In genomic region chr11:850777-851762, GRCh38 we compare ENCODE assay signal across 13 cellular contexts. TPM values are rescaled to one million over a fixed set of nuclear protein-coding genes. Genes with fewer than 3 reads are reported as not detected.
DNase-seq lines count a peak whose midpoint lies in the region; ATAC-seq, FAIRE-seq and TF ChIP-seq lines count a peak whose summit lies in the region.
"Had no signal": no experiment of that assay in that cellular context is flagged by ENCODE, and none has a peak within 500 bp of the region (broad histone marks: within the 10 kb centered on the region; RNA-seq: fewer than 3 reads in every experiment).

No MANE protein-coding gene starts in this region.

- H3K4me1 ChIP-seq in A549 (peaks cover 54% of the 10 kb centered on the region), OCI-LY7 (ENCODE audit: insufficient read depth, low read length, poor library complexity, severe bottlenecking) (peaks cover 14% of the 10 kb centered on the region)

- H3K9me2 ChIP-seq in OCI-LY7 (ENCODE audit: insufficient read depth, low read length): no peaks in the 10 kb centered on the region

- TF ChIP-seq CTCF in A549 (IDR thresholded peaks at IDR 0.05) (no peak; the same call in 2 of the 3 replicates), GM06990 (IDR thresholded peaks at IDR 0.05; ENCODE audit: insufficient read depth, low read length, poor library complexity, severe bottlenecking) (peak; percentile 26), OCI-LY7 (conservative IDR thresholded peaks at IDR 0.05; ENCODE audit: low read length) (peak; percentile 63), glutamatergic neuron (IDR thresholded peaks at IDR 0.05; ENCODE audit: partially characterized antibody, unreplicated experiment) (no peak)

- H3K4me3 Mint-ChIP-seq in glutamatergic neuron (ENCODE audit: unreplicated experiment): peak overlapping the region; percentile 76

- no peak for TF ChIP-seq POLR2A in A549 (IDR thresholded peaks at IDR 0.05; ENCODE audit: low read length)

- H2AFZ ChIP-seq in OCI-LY7 (ENCODE audit: low read length): no peak overlapping the region

- no peaks in the 10 kb centered on the region for H4K20me1 ChIP-seq in OCI-LY7 (ENCODE audit: insufficient read depth, low read length)

- POLR2A ChIA-PET in A549 (lab: Yijun Ruan, JAX): interaction anchor here (1.5 kb wide), 1 partner anchor 9 kb away, joined by 7 read pairs; no protein-coding TSS in a partner anchor
- POLR2A ChIA-PET in OCI-LY7 (lab: Charles Lee): interaction anchor here (0.7 kb wide), 1 partner anchor 9 kb away, joined by 3 read pairs; no protein-coding TSS in a partner anchor

- H3K4me3 ChIP-seq in A549: no peak overlapping the region
- no peak overlapping the region for H3K4me3 ChIP-seq in GM06990 (replicated peaks; ENCODE audit: low read depth, low read length)
- no peak overlapping the region for H3K4me3 ChIP-seq in OCI-LY7 (ENCODE audit: low read depth, low read length, poor library complexity, severe bottlenecking)

- ATAC-seq in A549 (peak in 1 of 2 experiments; percentile 46; a peak in 2 of 6 replicates), HG03139 (IDR thresholded peaks at IDR 0.05; ENCODE audit: unreplicated experiment) (no peak), GM21423 (IDR thresholded peaks at IDR 0.05; ENCODE audit: unreplicated experiment) (no peak), HG03039 (IDR thresholded peaks at IDR 0.05; ENCODE audit: unreplicated experiment) (no peak)
- ATAC-seq: natural killer cell treated with Interleukin-12 subunit alpha and Interleukin-12 subunit beta and Interleukin-15 and Interleukin-18, amount 100 ng/mL, for 72 hours had no signal

- no peak overlapping the region for H3K27ac Mint-ChIP-seq in glutamatergic neuron (ENCODE audit: unreplicated experiment)
- H3K27ac Mint-ChIP-seq: natural killer cell treated with Interleukin-12 subunit alpha and Interleukin-12 subunit beta and Interleukin-15 and Interleukin-18, amount 100 ng/mL, for 72 hours had no signal

- peaks cover 4% of the 10 kb centered on the region for H3K4me1 Mint-ChIP-seq in glutamatergic neuron (ENCODE audit: low read depth, unreplicated experiment)

- CTCF ChIA-PET in A549 (lab: Yijun Ruan, JAX) (interaction anchor here (1.5 kb wide), 1 partner anchor 200 kb away, joined by 9 read pairs; no protein-coding TSS in a partner anchor), OCI-LY7 (lab: Charles Lee; ENCODE audit: unreplicated experiment) (interaction anchor here (0.5 kb wide), 1 partner anchor 964 kb away, joined by 3 read pairs; no protein-coding TSS in a partner anchor)

- H3K9me3 ChIP-seq in A549 (no peaks in the 10 kb centered on the region), OCI-LY7 (ENCODE audit: low read length) (no peaks in the 10 kb centered on the region)

- H3K27ac ChIP-seq in A549: peak overlapping the region in 1 of 2 experiments; percentile 57; a peak in 2 of 6 replicates
- H3K27ac ChIP-seq in OCI-LY7 (ENCODE audit: low read depth, low read length, poor library complexity, severe bottlenecking): no peak overlapping the region

- no peak for TF ChIP-seq EP300 in A549 (IDR thresholded peaks at IDR 0.05)

- TF ChIP-seq RAD21 in A549 (conservative IDR thresholded peaks at IDR 0.05 in 1 of 2, IDR thresholded peaks at IDR 0.05 in 1 of 2): peak; percentile 28 to 45; a peak in 2 of 5 replicates

- H3K27me3 Mint-ChIP-seq in glutamatergic neuron (ENCODE audit: unreplicated experiment): peaks cover 3% of the 10 kb centered on the region
- H3K27me3 Mint-ChIP-seq: natural killer cell treated with Interleukin-12 subunit alpha and Interleukin-12 subunit beta and Interleukin-15 and Interleukin-18, amount 100 ng/mL, for 72 hours had no signal

- no TSS peak for BruUV-seq in OCI-LY7 (replicated peaks; lab: Mats Ljungman, UMichigan)

- H3K36me3 ChIP-seq in GM06990 (ENCODE audit: control insufficient read depth, insufficient read depth, low read length) (no peaks in the 10 kb centered on the region), OCI-LY7 (ENCODE audit: insufficient read depth, low read length) (no peaks in the 10 kb centered on the region)

- no peaks in the 10 kb centered on the region for H3K79me2 ChIP-seq in OCI-LY7 (ENCODE audit: insufficient read depth, low read depth, low read length)

- DNase-seq in A549 (ENCODE audit: low read depth in 1 of 2, low spot score in 1 of 2) (no peak), GM06990 (ENCODE audit: extremely low read depth, insufficient read length) (no peak), OCI-LY7 (ENCODE audit: low spot score) (peak; percentile 36), glutamatergic neuron (peak; percentile 69), SW 1271 (lab: John Stamatoyannopoulos, UW) (no peak)
- DNase-seq: activated T-cell treated with anti-CD3 and anti-CD28 coated beads, Interleukin-2, amount 50 U/mL, for 4 hours; SHP77 had no signal

- 73% methylated on average over 14 of the region's 28 CpGs for WGBS in A549 (ENCODE audit: missing lambda C conversion rate)

- intact Hi-C loops in OCI-LY7 (cut with micrococcal nuclease; ENCODE audit: unreplicated experiment): no loop called here

- H3K27me3 ChIP-seq in GM06990 (replicated peaks; ENCODE audit: control insufficient read depth, insufficient read depth, low read length): no peaks in the 10 kb centered on the region; the same call in 1 of the 2 replicates

- no peak overlapping the region for H3K4me2 ChIP-seq in A549
- H3K4me2 ChIP-seq in OCI-LY7 (ENCODE audit: low read length): no peak overlapping the region

- no peaks in the 10 kb centered on the region for H3K36me3 Mint-ChIP-seq in glutamatergic neuron (ENCODE audit: unreplicated experiment)
- H3K36me3 Mint-ChIP-seq: natural killer cell treated with Interleukin-12 subunit alpha and Interleukin-12 subunit beta and Interleukin-15 and Interleukin-18, amount 100 ng/mL, for 72 hours had no signal

- H3K9me3 Mint-ChIP-seq in glutamatergic neuron (ENCODE audit: unreplicated experiment): peaks cover 4% of the 10 kb centered on the region
- H3K9me3 Mint-ChIP-seq: activated T-cell treated with anti-CD3 and anti-CD28 coated beads, Interleukin-2, amount 50 U/mL, for 4 hours; natural killer cell treated with Interleukin-12 subunit alpha and Interleukin-12 subunit beta and Interleukin-15 and Interleukin-18, amount 100 ng/mL, for 72 hours had no signal

- FAIRE-seq in A549 (lab: Jason Lieb, UNC): no peak
- FAIRE-seq: G401.6 had no signal

TF ChIP-seq in A549, 52 proteins besides CTCF, POLR2A, EP300 and RAD21:
- TF ChIP-seq PHF8 (IDR thresholded peaks at IDR 0.05; ENCODE audit: borderline replicate concordance, low read depth) (no peak), SMC3 (IDR thresholded peaks at IDR 0.05) (peak; percentile 23; the same call in 2 of the 3 replicates)

RNA-seq across cellular contexts. Expression of gene TSPAN4, which starts 8.4 kb away (rescaled TPM):
- polyA plus RNA-seq in A549 (2011; rRNA removed): 83.5 and 87.8 TPM in 2 replicates
- polyA plus RNA-seq in A549 (2012; cell fraction: cytosol; rRNA removed): 286 and 346 TPM in 2 replicates
- 714 and 975 TPM in 2 replicates for polyA plus RNA-seq in A549 (2012; cell fraction: nucleus; rRNA removed)
- 145 to 150 TPM (median 146 TPM) in 3 replicates for polyA plus RNA-seq in A549 (2017; fragmentation: RNase III; extraction: RNeasy Plus Mini Kit Qiagen cat#74134 plus additional on column Dnase treatment)
- 46.9 and 63.5 TPM in 2 replicates for polyA minus RNA-seq in A549 (2011; rRNA and poly(A)+ RNA removed)
- 8.9 and 12.1 TPM in 2 replicates for total RNA-seq in OCI-LY7 (2014; rRNA removed; shearing (Covaris generic))
- total RNA-seq in OCI-LY7 (2022): 8.0 and 9.4 TPM in 2 replicates
- total RNA-seq in glutamatergic neuron (ENCODE audit: unreplicated experiment): 82.5 TPM

RNA-seq across cellular contexts. Expression of gene POLR2L, which starts 8.7 kb away (rescaled TPM):
- polyA plus RNA-seq in A549 (2011; rRNA removed): 140 and 197 TPM in 2 replicates
- 1,407 and 1,430 TPM in 2 replicates for polyA plus RNA-seq in A549 (2012; cell fraction: cytosol; rRNA removed)
- polyA plus RNA-seq in A549 (2012; cell fraction: nucleus; rRNA removed): 294 and 364 TPM in 2 replicates
- 773 to 868 TPM (median 807 TPM) in 3 replicates for polyA plus RNA-seq in A549 (2017; fragmentation: RNase III; extraction: RNeasy Plus Mini Kit Qiagen cat#74134 plus additional on column Dnase treatment)
- polyA minus RNA-seq in A549 (2011; rRNA and poly(A)+ RNA removed): 73.3 and 88.5 TPM in 2 replicates
- total RNA-seq in OCI-LY7 (2014; rRNA removed; shearing (Covaris generic)): 206 and 224 TPM in 2 replicates
- total RNA-seq in OCI-LY7 (2022): 64.5 and 88.3 TPM in 2 replicates
- 106 TPM for total RNA-seq in glutamatergic neuron (ENCODE audit: unreplicated experiment)

RNA-seq across cellular contexts. Expression of gene CD151, which starts 18.3 kb away (rescaled TPM):
- polyA plus RNA-seq in A549 (2011; rRNA removed) (409 and 523 TPM in 2 replicates), A549 (2017; fragmentation: RNase III; extraction: RNeasy Plus Mini Kit Qiagen cat#74134 plus additional on column Dnase treatment) (649 to 701 TPM (median 695 TPM) in 3 replicates)
- 964 and 1,353 TPM in 2 replicates for polyA plus RNA-seq in A549 (2012; cell fraction: cytosol; rRNA removed)
- 1,564 and 2,065 TPM in 2 replicates for polyA plus RNA-seq in A549 (2012; cell fraction: nucleus; rRNA removed)
- polyA minus RNA-seq in A549 (2011; rRNA and poly(A)+ RNA removed): 530 and 576 TPM in 2 replicates
- 0.28 TPM in 1 of 2 replicates, not detected in the other for total RNA-seq in OCI-LY7 (2014; rRNA removed; shearing (Covaris generic))
- total RNA-seq in OCI-LY7 (2022) (0.84 and 1.0 TPM in 2 replicates), glutamatergic neuron (ENCODE audit: unreplicated experiment) (346 TPM)

RNA-seq across cellular contexts. Expression of gene CRACR2B, which starts 23.4 kb away (rescaled TPM):
- polyA plus RNA-seq in A549 (2011; rRNA removed) (1.2 and 1.8 TPM in 2 replicates), A549 (2017; fragmentation: RNase III; extraction: RNeasy Plus Mini Kit Qiagen cat#74134 plus additional on column Dnase treatment) (3.0 to 3.3 TPM (median 3.1 TPM) in 3 replicates)
- polyA plus RNA-seq in A549 (2012; cell fraction: cytosol; rRNA removed): 2.9 and 3.3 TPM in 2 replicates
- polyA plus RNA-seq in A549 (2012; cell fraction: nucleus; rRNA removed): 8.2 and 9.3 TPM in 2 replicates
- 0.70 and 1.2 TPM in 2 replicates for polyA minus RNA-seq in A549 (2011; rRNA and poly(A)+ RNA removed)
- 2.2 and 2.8 TPM in 2 replicates for total RNA-seq in OCI-LY7 (2014; rRNA removed; shearing (Covaris generic))
- total RNA-seq in OCI-LY7 (2022) (20.1 and 21.0 TPM in 2 replicates), glutamatergic neuron (ENCODE audit: unreplicated experiment) (19.7 TPM)
- total RNA-seq: HT1080 had no signal

RNA-seq across cellular contexts. Expression of gene PNPLA2, which starts 32.4 kb away (rescaled TPM):
- 13.2 and 16.1 TPM in 2 replicates for polyA plus RNA-seq in A549 (2011; rRNA removed)
- 45.8 and 63.3 TPM in 2 replicates for polyA plus RNA-seq in A549 (2012; cell fraction: cytosol; rRNA removed)
- 114 and 198 TPM in 2 replicates for polyA plus RNA-seq in A549 (2012; cell fraction: nucleus; rRNA removed)
- 25.1 to 29.2 TPM (median 25.4 TPM) in 3 replicates for polyA plus RNA-seq in A549 (2017; fragmentation: RNase III; extraction: RNeasy Plus Mini Kit Qiagen cat#74134 plus additional on column Dnase treatment)
- polyA minus RNA-seq in A549 (2011; rRNA and poly(A)+ RNA removed): 33.9 and 38.8 TPM in 2 replicates
- total RNA-seq in OCI-LY7 (2014; rRNA removed; shearing (Covaris generic)): 15.1 and 19.8 TPM in 2 replicates
- total RNA-seq in OCI-LY7 (2022): 41.2 and 57.5 TPM in 2 replicates
- 32.3 TPM for total RNA-seq in glutamatergic neuron (ENCODE audit: unreplicated experiment)

Comparison
In these comparisons a context has a peak if more than half of its experiments do, and no peak if none do; other contexts are left out.
1. DNase-seq: peak in OCI-LY7 (single experiment) and glutamatergic neuron (single experiment); none in A549 (0 of 2), GM06990 (single experiment) and SW 1271 (0 of 2).
2. CTCF ChIP-seq: peak in GM06990 (single experiment) and OCI-LY7 (single experiment); none in A549 (single experiment) and glutamatergic neuron (single experiment).
3. RNA of gene CD151, which starts 18.3 kb away (total RNA-seq): 346 TPM in glutamatergic neuron (single experiment); 0.28 to 1.0 TPM in OCI-LY7; every median in the first group is over 100 times any median in the second.